In genomic region chr3:35710554-35710953, GRCh38 we compare ENCODE assay signal across 23 cellular contexts.
"Had no signal": no experiment of that assay in that cellular context is flagged by ENCODE, and none has a peak within 500 bp of the region (broad histone marks: within the 10 kb centered on the region; RNA-seq: fewer than 3 reads in every experiment).

No MANE protein-coding gene starts in this region.

- H3K4me3 Mint-ChIP-seq: dendritic cell treated with granulocyte-macrophage colony-stimulating factor and Interleukin-4, amounts not matched to agents 40 ng/mL and 50 ng/mL, for 4 days; effector memory CD8-positive, alpha-beta T cell; endodermal cell had no signal

- H3K27me3 ChIP-seq: colonic mucosa, dorsolateral prefrontal cortex, esophagus muscularis mucosa, esophagus squamous epithelium, foreskin keratinocyte, gastrocnemius medialis, heart left ventricle had no signal

- H3K36me3 ChIP-seq: colonic mucosa, esophagus muscularis mucosa, esophagus squamous epithelium, gastroesophageal sphincter, heart left ventricle, heart right ventricle had no signal

- H3K27me3 Mint-ChIP-seq: dendritic cell treated with granulocyte-macrophage colony-stimulating factor and Interleukin-4, amounts not matched to agents 40 ng/mL and 50 ng/mL, for 4 days; effector memory CD8-positive, alpha-beta T cell had no signal

- H3K9me3 Mint-ChIP-seq: dendritic cell treated with granulocyte-macrophage colony-stimulating factor and Interleukin-4, amounts not matched to agents 40 ng/mL and 50 ng/mL, for 4 days; endodermal cell had no signal

- ATAC-seq: effector memory CD8-positive, alpha-beta T cell; esophagus mucosa; foreskin keratinocyte; gastrocnemius medialis; gastroesophageal sphincter; heart left ventricle; heart right ventricle had no signal

- H3K27ac Mint-ChIP-seq: dendritic cell treated with granulocyte-macrophage colony-stimulating factor and Interleukin-4, amounts not matched to agents 40 ng/mL and 50 ng/mL, for 4 days; effector memory CD8-positive, alpha-beta T cell; endodermal cell had no signal

- H3K9me3 ChIP-seq: colonic mucosa, esophagus muscularis mucosa, esophagus squamous epithelium, gastrocnemius medialis, gastroesophageal sphincter, heart left ventricle, heart right ventricle had no signal

- H3K4me3 ChIP-seq: colonic mucosa, dorsolateral prefrontal cortex, esophagus muscularis mucosa, esophagus squamous epithelium, gastrocnemius medialis, gastroesophageal sphincter, heart left ventricle, heart right ventricle had no signal

- H3K27ac ChIP-seq: colonic mucosa, epithelial cell of prostate, esophagus muscularis mucosa, esophagus squamous epithelium, foreskin keratinocyte, gastrocnemius medialis, gastroesophageal sphincter, heart left ventricle, heart right ventricle had no signal

- DNase-seq: colonic mucosa; cortex of kidney; dermis blood vessel endothelial cell; dorsolateral prefrontal cortex; effector CD4-positive, alpha-beta T cell; effector CD8-positive, alpha-beta T cell; effector memory CD4-positive, alpha-beta T cell; effector memory CD8-positive, alpha-beta T cell; endodermal cell; erythroblast; esophagus squamous epithelium; foreskin fibroblast; foreskin keratinocyte; foreskin melanocyte; gastrocnemius medialis; glutamatergic neuron; heart left ventricle; heart right ventricle had no signal

- H3K4me1 ChIP-seq: colonic mucosa, esophagus muscularis mucosa, esophagus squamous epithelium, foreskin keratinocyte, gastrocnemius medialis, gastroesophageal sphincter, heart left ventricle, heart right ventricle had no signal
